Comparison of ENCODE assay signal across 18 cellular contexts in the genomic region with DNA sequence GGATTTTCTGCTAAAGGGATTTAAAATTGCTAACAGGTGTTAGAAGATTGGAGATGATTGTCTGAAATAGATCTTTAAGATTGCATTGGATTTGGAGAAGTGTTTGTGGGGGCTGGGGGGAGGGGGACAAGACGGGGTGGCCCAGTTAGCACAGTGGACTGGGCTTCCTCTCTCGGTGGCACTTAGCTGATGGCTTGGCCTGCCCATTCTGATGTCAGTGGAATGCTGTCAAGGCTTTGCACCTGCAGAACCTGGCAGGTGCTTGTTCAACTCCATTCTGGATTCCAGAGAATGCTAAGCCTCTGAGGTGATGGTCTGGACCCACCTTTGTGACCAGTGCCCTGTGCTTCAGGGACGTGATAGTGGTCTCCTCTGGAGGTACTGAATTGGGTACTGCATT. TPM values are rescaled to one million over a fixed set of nuclear protein-coding genes. Genes with fewer than 3 reads are reported as not detected.
A peak's percentile ranks its signal among the peaks of the same experiment; 100 is the strongest.
DNase-seq lines count a peak whose midpoint lies in the region; ATAC-seq and TF ChIP-seq lines count a peak whose summit lies in the region.
"Had no signal": no experiment of that assay in that cellular context is flagged by ENCODE, and none has a peak within 500 bp of the region (broad histone marks: within the 10 kb centered on the region; RNA-seq: fewer than 3 reads in every experiment).

No MANE protein-coding gene starts in this region.

- H3K27me3 ChIP-seq in CD8-positive, alpha-beta memory T cell (ENCODE audit: insufficient read depth, low read length, poor library complexity, severe bottlenecking): no peaks in the 10 kb centered on the region
- H3K27me3 ChIP-seq in mesenchymal stem cell (ENCODE audit: control insufficient read depth in 1 of 2, insufficient read depth in 1 of 2, low read length in 2 of 2): no peaks in the 10 kb centered on the region
- no peaks in the 10 kb centered on the region for H3K27me3 ChIP-seq in ascending aorta
- H3K27me3 ChIP-seq: BLaER1 treated with 17β-estradiol and CSF1 and Interleukin-3, amounts not matched to agents 10 nM and 100 nM had no signal

- H3K36me3 Mint-ChIP-seq in CD14-positive monocyte: peaks cover 56 to 61% of the 10 kb centered on the region in 2 donors
- peaks cover 0 to 69% (median 19%) of the 10 kb centered on the region in 3 donors for H3K36me3 Mint-ChIP-seq in CD8-positive, alpha-beta memory T cell
- H3K36me3 Mint-ChIP-seq in central memory CD8-positive, alpha-beta T cell (ENCODE audit: insufficient read depth): peaks cover 44% of the 10 kb centered on the region

- H3K27me3 Mint-ChIP-seq in CD14-positive monocyte (ENCODE audit: low read depth in 3 of 3): peaks cover 0 to 1% (median 0%) of the 10 kb centered on the region in 3 donors
- no peaks in the 10 kb centered on the region for H3K27me3 Mint-ChIP-seq in CD8-positive, alpha-beta memory T cell
- no peaks in the 10 kb centered on the region for H3K27me3 Mint-ChIP-seq in central memory CD8-positive, alpha-beta T cell

- peak overlapping the region; percentile 21 for H4K91ac ChIP-seq in mesenchymal stem cell (ENCODE audit: low read length)

- H2BK12ac ChIP-seq in mesenchymal stem cell (ENCODE audit: low read length in 2 of 2): no peak overlapping the region

- H3K79me1 ChIP-seq in mesenchymal stem cell (replicated peaks; ENCODE audit: low read length, poor library complexity, severe bottlenecking): peaks cover 29% of the 10 kb centered on the region

- peaks cover 13% of the 10 kb centered on the region for H3K4me1 Mint-ChIP-seq in CD14-positive monocyte
- H3K4me1 Mint-ChIP-seq in CD8-positive, alpha-beta memory T cell: peaks cover 0 to 25% (median 8%) of the 10 kb centered on the region in 3 donors
- H3K4me1 Mint-ChIP-seq in central memory CD8-positive, alpha-beta T cell: peaks cover 28% of the 10 kb centered on the region

- no peaks in the 10 kb centered on the region for H3K9me3 ChIP-seq in CD8-positive, alpha-beta memory T cell (ENCODE audit: low read length)
- H3K9me3 ChIP-seq in mesenchymal stem cell (ENCODE audit: control insufficient read depth, low read length) (no peaks in the 10 kb centered on the region), ascending aorta (no peaks in the 10 kb centered on the region)
- H3K9me3 ChIP-seq: BLaER1 treated with 17β-estradiol and CSF1 and Interleukin-3, amounts not matched to agents 10 nM and 100 nM had no signal

- CTCF ChIA-PET in CD8-positive, alpha-beta memory T cell (lab: Charles Lee): no interaction called here

- H3K14ac ChIP-seq in mesenchymal stem cell (ENCODE audit: low read length in 2 of 2): no peak overlapping the region

- ATAC-seq in central memory CD8-positive, alpha-beta T cell (replicated peaks; ENCODE audit: extremely low read depth, poor library complexity, severe bottlenecking): no peak
- ATAC-seq in esophagus mucosa (no peak), HG03097 (IDR thresholded peaks at IDR 0.05; ENCODE audit: low FRiP score, unreplicated experiment) (no peak)
- ATAC-seq: PC-3 had no signal

- WGBS in mesenchymal stem cell: 96% methylated on average over 3 of the region's 3 CpGs

- H3K4me3 Mint-ChIP-seq in CD14-positive monocyte: no peak overlapping the region
- H3K4me3 Mint-ChIP-seq in CD8-positive, alpha-beta memory T cell: no peak overlapping the region
- no peak overlapping the region for H3K4me3 Mint-ChIP-seq in central memory CD8-positive, alpha-beta T cell
- H3K4me3 Mint-ChIP-seq: HFFc6 had no signal

- no peak overlapping the region for H3K4ac ChIP-seq in mesenchymal stem cell (ENCODE audit: low read depth in 1 of 2, low read length in 2 of 2)

- no peak overlapping the region for H3K27ac ChIP-seq in CD8-positive, alpha-beta memory T cell (ENCODE audit: low read depth, low read length)
- no peak overlapping the region for H3K27ac ChIP-seq in mesenchymal stem cell (ENCODE audit: low read length, poor library complexity, severe bottlenecking)
- no peak overlapping the region for H3K27ac ChIP-seq in ascending aorta
- H3K27ac ChIP-seq: BLaER1 treated with 17β-estradiol and CSF1 and Interleukin-3, amounts not matched to agents 10 nM and 100 nM had no signal

- peaks cover 0 to 2% (median 0%) of the 10 kb centered on the region in 7 donors for H3K9me3 Mint-ChIP-seq in CD14-positive monocyte
- H3K9me3 Mint-ChIP-seq in CD8-positive, alpha-beta memory T cell: no peaks in the 10 kb centered on the region
- H3K9me3 Mint-ChIP-seq in central memory CD8-positive, alpha-beta T cell: no peaks in the 10 kb centered on the region
- H3K9me3 Mint-ChIP-seq: HFFc6 had no signal

- DNase-seq in CD14-positive monocyte (ENCODE audit: low spot score) (no peak), mesenchymal stem cell (no peak), ascending aorta (ENCODE audit: low spot score in 2 of 2) (no peak)
- DNase-seq in CD8-positive, alpha-beta memory T cell: no peak
- no peak for DNase-seq in central memory CD8-positive, alpha-beta T cell (ENCODE audit: low spot score in 2 of 2)
- DNase-seq in effector CD4-positive, alpha-beta T cell: no peak
- DNase-seq: DMS79 treated with DMSO at 0.1 percent for 48 hours, H7, HFFc6, KG1, NCI-H187 treated with DMSO at 0.1 percent for 48 hours, NCI-H526 treated with DMSO at 0.1 percent for 48 hours, PC-3, RPMI8226, SIG-M5 had no signal

- H3K4me2 ChIP-seq in mesenchymal stem cell (ENCODE audit: low read length, poor library complexity, severe bottlenecking): no peak overlapping the region
- H3K4me2 ChIP-seq: BLaER1 treated with 17β-estradiol and CSF1 and Interleukin-3, amounts not matched to agents 10 nM and 100 nM had no signal

- H3K4me3 ChIP-seq in CD8-positive, alpha-beta memory T cell (ENCODE audit: low read length): no peak overlapping the region
- H3K4me3 ChIP-seq in mesenchymal stem cell (ENCODE audit: insufficient read depth in 1 of 2, low read depth in 1 of 2, low read length in 2 of 2) (no peak overlapping the region), ascending aorta (no peak overlapping the region)
- H3K4me3 ChIP-seq: BLaER1 treated with 17β-estradiol and CSF1 and Interleukin-3, amounts not matched to agents 10 nM and 100 nM had no signal

- no peak overlapping the region for H3K9ac ChIP-seq in mesenchymal stem cell (ENCODE audit: low read length)
- H3K9ac ChIP-seq: BLaER1 treated with 17β-estradiol and CSF1 and Interleukin-3, amounts not matched to agents 10 nM and 100 nM had no signal

- H4K8ac ChIP-seq in mesenchymal stem cell (ENCODE audit: low read length): peak overlapping the region; percentile 22

- H2AK5ac ChIP-seq in mesenchymal stem cell (ENCODE audit: low read length, severe bottlenecking): no peak overlapping the region

- POLR2A ChIA-PET in CD8-positive, alpha-beta memory T cell (lab: Charles Lee): no interaction called here

- no peaks in the 10 kb centered on the region for H3K4me1 ChIP-seq in CD8-positive, alpha-beta memory T cell (ENCODE audit: insufficient read depth, low read length)
- H3K4me1 ChIP-seq in mesenchymal stem cell (ENCODE audit: control insufficient read depth, insufficient read depth, low read depth, low read length): peaks cover 5% of the 10 kb centered on the region
- no peaks in the 10 kb centered on the region for H3K4me1 ChIP-seq in ascending aorta

- H3K23ac ChIP-seq in mesenchymal stem cell (ENCODE audit: low read length in 2 of 2): no peak overlapping the region

- intact Hi-C loops in CD14-positive monocyte (cut with micrococcal nuclease) (no loop called here), ascending aorta (cut with DNase I) (no loop called here)

- peaks cover 32% of the 10 kb centered on the region for H3K36me3 ChIP-seq in CD8-positive, alpha-beta memory T cell (ENCODE audit: insufficient read depth, low read length)
- peaks cover 39 to 59% of the 10 kb centered on the region in 2 experiments for H3K36me3 ChIP-seq in mesenchymal stem cell (ENCODE audit: control insufficient read depth in 1 of 2, insufficient read depth in 2 of 2, low read depth in 1 of 2, low read length in 2 of 2)
- peaks cover 50 to 52% of the 10 kb centered on the region in 2 donors for H3K36me3 ChIP-seq in ascending aorta

- H2AFZ ChIP-seq in mesenchymal stem cell (ENCODE audit: low read depth, low read length): no peak overlapping the region

- no peak overlapping the region for H2BK15ac ChIP-seq in mesenchymal stem cell (ENCODE audit: low read depth, poor library complexity, severe bottlenecking)

- no peak overlapping the region for H2BK5ac ChIP-seq in mesenchymal stem cell (ENCODE audit: low read depth, low read length, poor library complexity, severe bottlenecking)

- no peak for TF ChIP-seq CTCF in CD14-positive monocyte (IDR thresholded peaks at IDR 0.05)
- TF ChIP-seq CTCF in ascending aorta (IDR thresholded peaks at IDR 0.05): no peak

- H3K18ac ChIP-seq in mesenchymal stem cell (ENCODE audit: low read depth in 1 of 2, low read length in 2 of 2): no peak overlapping the region

- peak overlapping the region in 6 of 7 donors; percentile 17 to 72 (median 50) for H3K27ac Mint-ChIP-seq in CD14-positive monocyte
- H3K27ac Mint-ChIP-seq in CD8-positive, alpha-beta memory T cell: peak overlapping the region in 6 of 8 donors; percentile 24 to 70 (median 43)
- peak overlapping the region; percentile 35 for H3K27ac Mint-ChIP-seq in central memory CD8-positive, alpha-beta T cell (ENCODE audit: low read depth)
- H3K27ac Mint-ChIP-seq: HFFc6 had no signal

- no peak overlapping the region for H2BK120ac ChIP-seq in mesenchymal stem cell (ENCODE audit: low read depth, low read length)

RNA-seq across cellular contexts. Expression of a gene that starts 43.7 kb away (rescaled TPM):
- 100 to 1,000 TPM in 1 of 2 donors, 10 to 100 TPM in 1; 76.1 to 103 TPM for polyA plus RNA-seq in CD14-positive monocyte
- 100 to 1,000 TPM; 185 to 192 TPM for total RNA-seq in CD8-positive, alpha-beta memory T cell
- 217 TPM for polyA plus RNA-seq in CD8-positive, alpha-beta memory T cell
- 336 TPM for polyA plus RNA-seq in mesenchymal stem cell (2013, experiment 1 of 2)
- 331 TPM for polyA plus RNA-seq in mesenchymal stem cell (2013, experiment 2 of 2)
- total RNA-seq in esophagus mucosa: 133 TPM
- total RNA-seq in ascending aorta: 261 TPM
